33 cellular contexts compared by ENCODE assay signal in the genomic region with DNA sequence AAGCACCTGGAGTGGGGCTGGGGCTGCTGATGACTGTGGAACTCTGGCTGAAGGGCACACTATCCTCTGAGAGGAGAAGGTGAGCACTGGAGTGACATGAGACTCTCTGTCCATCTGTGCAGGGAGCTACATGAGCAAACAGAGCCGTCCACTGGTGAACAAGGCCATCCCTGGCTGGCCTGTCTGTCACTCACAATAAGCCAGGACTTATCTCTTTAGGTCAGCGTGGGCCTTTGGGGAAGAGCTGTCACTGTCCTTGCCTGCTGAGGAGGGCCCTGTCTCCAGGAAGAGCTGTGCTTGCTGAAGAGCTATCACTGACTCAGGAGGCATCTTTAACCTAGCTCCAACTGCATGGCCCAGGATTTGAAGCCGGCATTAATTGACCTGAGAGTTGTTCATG.
"Had no signal": no experiment of that assay in that cellular context is flagged by ENCODE, and none has a peak within 500 bp of the region (broad histone marks: within the 10 kb centered on the region; RNA-seq: fewer than 3 reads in every experiment).

No MANE protein-coding gene starts in this region.

- H3K27ac ChIP-seq: breast epithelium, cardiac muscle cell, coronary artery, dorsolateral prefrontal cortex, esophagus muscularis mucosa, gastroesophageal sphincter, heart right ventricle had no signal

- H3K4me3 Mint-ChIP-seq: activated CD4-positive, alpha-beta memory T cell treated with anti-CD3 and anti-CD28 coated beads for 36 hours; activated CD4-positive, alpha-beta T cell treated with anti-CD3 and anti-CD28 coated beads for 36 hours; activated CD4-positive, alpha-beta T cell treated with anti-CD3 and anti-CD28 coated beads, Interleukin-2, amount 10 ng/mL, durations not matched to agents 24 days and 14 days; activated CD8-positive, alpha-beta memory T cell treated with anti-CD3 and anti-CD28 coated beads, Interleukin-2, amount 10 ng/mL, durations not matched to agents 7 days and 5 days; activated CD8-positive, alpha-beta T cell treated with anti-CD3 and anti-CD28 coated beads, Interleukin-2, amount 10 ng/mL, durations not matched to agents 7 days and 5 days; activated naive CD4-positive, alpha-beta T cell treated with anti-CD3 and anti-CD28 coated beads for 36 hours; activated naive CD4-positive, alpha-beta T cell treated with anti-CD3 and anti-CD28 coated beads, Interleukin-2, amount 50 U/mL, for 24 hours; activated naive CD8-positive, alpha-beta T cell treated with anti-CD3 and anti-CD28 coated beads for 36 hours; activated naive CD8-positive, alpha-beta T cell treated with anti-CD3 and anti-CD28 coated beads, Interleukin-2, amount 50 U/mL, for 24 hours; activated T-helper 1 cell treated with anti-CD3 and anti-CD28 coated beads, Interleukin-12 subunit alpha, Interleukin-12 subunit beta, Interleukin-2, Interleukin-4 antibody, amounts not matched to agents 30 ng/mL and 10 ng/mL and 1 ng/mL, durations not matched to agents 14 hours and 24 hours and 36 hours; brain; central memory CD8-positive, alpha-beta T cell; dendritic cell treated with granulocyte-macrophage colony-stimulating factor and Interleukin-4, amounts not matched to agents 40 ng/mL and 50 ng/mL, for 4 days; T-helper 17 cell had no signal

- H3K27ac Mint-ChIP-seq: activated CD4-positive, alpha-beta memory T cell treated with anti-CD3 and anti-CD28 coated beads for 36 hours; activated CD4-positive, alpha-beta T cell treated with anti-CD3 and anti-CD28 coated beads for 36 hours; activated CD4-positive, alpha-beta T cell treated with anti-CD3 and anti-CD28 coated beads, Interleukin-2, amount 10 ng/mL, durations not matched to agents 24 days and 14 days; activated CD8-positive, alpha-beta memory T cell treated with anti-CD3 and anti-CD28 coated beads, Interleukin-2, amount 10 ng/mL, durations not matched to agents 7 days and 5 days; activated CD8-positive, alpha-beta T cell treated with anti-CD3 and anti-CD28 coated beads, Interleukin-2, amount 10 ng/mL, durations not matched to agents 7 days and 5 days; activated naive CD4-positive, alpha-beta T cell treated with anti-CD3 and anti-CD28 coated beads for 36 hours; activated naive CD4-positive, alpha-beta T cell treated with anti-CD3 and anti-CD28 coated beads, Interleukin-2, amount 50 U/mL, for 24 hours; activated naive CD8-positive, alpha-beta T cell treated with anti-CD3 and anti-CD28 coated beads for 36 hours; activated naive CD8-positive, alpha-beta T cell treated with anti-CD3 and anti-CD28 coated beads, Interleukin-2, amount 50 U/mL, for 24 hours; activated T-helper 1 cell treated with anti-CD3 and anti-CD28 coated beads, Interleukin-12 subunit alpha, Interleukin-12 subunit beta, Interleukin-2, Interleukin-4 antibody, amounts not matched to agents 30 ng/mL and 10 ng/mL and 1 ng/mL, durations not matched to agents 14 hours and 24 hours and 36 hours; activated T-helper 2 cell treated with anti-CD3 and anti-CD28 coated beads, Interferon-gamma antibody, Interleukin-2, Interleukin-4, amounts not matched to agents 10 μg/mL and 5 μg/mL and 100 μg/mL, durations not matched to agents 14 hours and 24 hours and 36 hours; brain; dendritic cell treated with granulocyte-macrophage colony-stimulating factor and Interleukin-4, amounts not matched to agents 40 ng/mL and 50 ng/mL, for 4 days; T-helper 17 cell had no signal

- H3K4me1 Mint-ChIP-seq: activated CD4-positive, alpha-beta T cell treated with anti-CD3 and anti-CD28 coated beads for 36 hours; activated CD4-positive, alpha-beta T cell treated with anti-CD3 and anti-CD28 coated beads, Interleukin-2, amount 10 ng/mL, durations not matched to agents 24 days and 14 days; activated CD8-positive, alpha-beta memory T cell treated with anti-CD3 and anti-CD28 coated beads, Interleukin-2, amount 10 ng/mL, durations not matched to agents 7 days and 5 days; activated naive CD4-positive, alpha-beta T cell treated with anti-CD3 and anti-CD28 coated beads, Interleukin-2, amount 50 U/mL, for 24 hours; activated naive CD8-positive, alpha-beta T cell treated with anti-CD3 and anti-CD28 coated beads for 36 hours; brain; central memory CD8-positive, alpha-beta T cell; T-helper 17 cell had no signal

- H3K27me3 ChIP-seq: ascending aorta, breast epithelium, cardiac muscle cell had no signal

- DNase-seq: activated CD4-positive, alpha-beta memory T cell treated with anti-CD3 and anti-CD28 coated beads for 36 hours; activated CD4-positive, alpha-beta T cell treated with anti-CD3 and anti-CD28 coated beads for 36 hours; activated CD4-positive, alpha-beta T cell treated with anti-CD3 and anti-CD28 coated beads, Interleukin-2, amount 10 ng/mL, durations not matched to agents 24 days and 14 days; activated CD4-positive, CD25-positive, alpha-beta regulatory T cell; activated CD4-positive, CD25-positive, alpha-beta regulatory T cell treated with anti-CD3 and anti-CD28 coated beads, Interleukin-2, amount 50 U/mL, for 72 hours; activated CD8-positive, alpha-beta memory T cell treated with anti-CD3 and anti-CD28 coated beads, Interleukin-2, amount 10 ng/mL, durations not matched to agents 7 days and 5 days; activated CD8-positive, alpha-beta memory T cell treated with anti-CD3 and anti-CD28 coated beads, Interleukin-2, amount 50 U/mL, for 4 hours; activated CD8-positive, alpha-beta T cell treated with anti-CD3 and anti-CD28 coated beads, Interleukin-2, amount 10 ng/mL, durations not matched to agents 7 days and 5 days; activated effector memory CD4-positive, alpha-beta T cell treated with anti-CD3 and anti-CD28 coated beads, Interleukin-2, amount 50 U/mL, for 16 hours; activated naive CD4-positive, alpha-beta T cell treated with anti-CD3 and anti-CD28 coated beads for 36 hours; activated naive CD8-positive, alpha-beta T cell treated with anti-CD3 and anti-CD28 coated beads for 36 hours; activated naive CD8-positive, alpha-beta T cell treated with anti-CD3 and anti-CD28 coated beads, Interleukin-2, amount 50 U/mL, for 24 hours; activated T-cell treated with anti-CD3 and anti-CD28 coated beads, Interleukin-2, amount 50 U/mL, for 1 hour; activated T-cell treated with anti-CD3 and anti-CD28 coated beads, Interleukin-2, amount 50 U/mL, for 48 hours; dorsolateral prefrontal cortex; effector memory CD4-positive, alpha-beta T cell; erythroblast; foreskin melanocyte; heart right ventricle; T-helper 1 cell; T-helper 17 cell had no signal

- H3K9me3 Mint-ChIP-seq: activated CD4-positive, alpha-beta memory T cell treated with anti-CD3 and anti-CD28 coated beads for 36 hours; activated CD4-positive, alpha-beta T cell treated with anti-CD3 and anti-CD28 coated beads, Interleukin-2, amount 10 ng/mL, durations not matched to agents 24 days and 14 days; activated naive CD4-positive, alpha-beta T cell treated with anti-CD3 and anti-CD28 coated beads for 36 hours; activated naive CD4-positive, alpha-beta T cell treated with anti-CD3 and anti-CD28 coated beads, Interleukin-2, amount 50 U/mL, for 24 hours; activated naive CD8-positive, alpha-beta T cell treated with anti-CD3 and anti-CD28 coated beads for 36 hours; activated naive CD8-positive, alpha-beta T cell treated with anti-CD3 and anti-CD28 coated beads, Interleukin-2, amount 50 U/mL, for 24 hours; activated T-helper 1 cell treated with anti-CD3 and anti-CD28 coated beads, Interleukin-12 subunit alpha, Interleukin-12 subunit beta, Interleukin-2, Interleukin-4 antibody, amounts not matched to agents 30 ng/mL and 10 ng/mL and 1 ng/mL, durations not matched to agents 14 hours and 24 hours and 36 hours; activated T-helper 2 cell treated with anti-CD3 and anti-CD28 coated beads, Interferon-gamma antibody, Interleukin-2, Interleukin-4, amounts not matched to agents 10 μg/mL and 5 μg/mL and 100 μg/mL, durations not matched to agents 14 hours and 24 hours and 36 hours; brain; central memory CD8-positive, alpha-beta T cell; dendritic cell treated with granulocyte-macrophage colony-stimulating factor and Interleukin-4, amounts not matched to agents 40 ng/mL and 50 ng/mL, for 4 days had no signal

- H3K36me3 ChIP-seq: ascending aorta, breast epithelium, cardiac muscle cell, esophagus muscularis mucosa, gastroesophageal sphincter, heart right ventricle had no signal

- H3K4me1 ChIP-seq: breast epithelium, gastroesophageal sphincter had no signal

- H3K4me3 ChIP-seq: ascending aorta, breast epithelium, cardiac muscle cell, coronary artery, dorsolateral prefrontal cortex, esophagus muscularis mucosa, gastroesophageal sphincter, heart right ventricle had no signal

- H3K9me3 ChIP-seq: ascending aorta, breast epithelium, gastroesophageal sphincter, heart right ventricle had no signal

- H3K36me3 Mint-ChIP-seq: activated CD4-positive, alpha-beta memory T cell treated with anti-CD3 and anti-CD28 coated beads for 36 hours; activated CD8-positive, alpha-beta memory T cell treated with anti-CD3 and anti-CD28 coated beads, Interleukin-2, amount 10 ng/mL, durations not matched to agents 7 days and 5 days; activated naive CD4-positive, alpha-beta T cell treated with anti-CD3 and anti-CD28 coated beads, Interleukin-2, amount 50 U/mL, for 24 hours; activated naive CD8-positive, alpha-beta T cell treated with anti-CD3 and anti-CD28 coated beads for 36 hours; brain had no signal

- ATAC-seq: activated CD4-positive, alpha-beta T cell treated with anti-CD3 and anti-CD28 coated beads for 36 hours; activated CD8-positive, alpha-beta memory T cell treated with anti-CD3 and anti-CD28 coated beads, Interleukin-2, amount 10 ng/mL, durations not matched to agents 7 days and 5 days; activated CD8-positive, alpha-beta T cell treated with anti-CD3 and anti-CD28 coated beads, Interleukin-2, amount 10 ng/mL, durations not matched to agents 7 days and 5 days; gastroesophageal sphincter; heart right ventricle; T-helper 17 cell had no signal
